15 cellular contexts compared by ENCODE assay signal in genomic region chr18:35501369-35501768, GRCh38.
"Had no signal": no experiment of that assay in that cellular context is flagged by ENCODE, and none has a peak within 500 bp of the region (broad histone marks: within the 10 kb centered on the region; RNA-seq: fewer than 3 reads in every experiment).

No MANE protein-coding gene starts in this region.

- H3K27me3 Mint-ChIP-seq: activated naive CD8-positive, alpha-beta T cell treated with anti-CD3 and anti-CD28 coated beads for 36 hours; stimulated activated naive B cell treated with anti-CD40 and anti-IgM and Interleukin-4, amounts not matched to agents 10 μg/mL and 1 μg/mL and 100 μg/mL, for 72 hours had no signal

- H3K27me3 ChIP-seq: gastroesophageal sphincter, heart left ventricle, right atrium auricular region, thyroid gland had no signal

- H3K9me3 Mint-ChIP-seq: activated naive CD8-positive, alpha-beta T cell treated with anti-CD3 and anti-CD28 coated beads for 36 hours; immature natural killer cell had no signal

- H3K4me3 Mint-ChIP-seq: activated CD8-positive, alpha-beta memory T cell treated with anti-CD3 and anti-CD28 coated beads, Interleukin-2, amount 10 ng/mL, durations not matched to agents 7 days and 5 days; activated naive CD8-positive, alpha-beta T cell treated with anti-CD3 and anti-CD28 coated beads for 36 hours; natural killer cell treated with Interleukin-12 subunit alpha and Interleukin-12 subunit beta and Interleukin-15 and Interleukin-18, amount 100 ng/mL, for 72 hours; stimulated activated naive B cell treated with anti-CD40 and anti-IgM and Interleukin-4, amounts not matched to agents 10 μg/mL and 1 μg/mL and 100 μg/mL, for 72 hours had no signal

- H3K27ac ChIP-seq: gastroesophageal sphincter, heart left ventricle, prostate gland, right atrium auricular region, thyroid gland had no signal

- H3K27ac Mint-ChIP-seq: activated CD8-positive, alpha-beta memory T cell treated with anti-CD3 and anti-CD28 coated beads, Interleukin-2, amount 10 ng/mL, durations not matched to agents 7 days and 5 days; activated naive CD8-positive, alpha-beta T cell treated with anti-CD3 and anti-CD28 coated beads for 36 hours; natural killer cell treated with Interleukin-12 subunit alpha and Interleukin-12 subunit beta and Interleukin-15 and Interleukin-18, amount 100 ng/mL, for 72 hours had no signal

- H3K4me1 ChIP-seq: prostate gland had no signal

- H3K36me3 ChIP-seq: gastroesophageal sphincter, heart left ventricle, prostate gland, right atrium auricular region, thyroid gland had no signal

- ATAC-seq: activated CD8-positive, alpha-beta memory T cell treated with anti-CD3 and anti-CD28 coated beads, Interleukin-2, amount 10 ng/mL, durations not matched to agents 7 days and 5 days; gastroesophageal sphincter; heart left ventricle; natural killer cell treated with Interleukin-12 subunit alpha and Interleukin-12 subunit beta and Interleukin-15 and Interleukin-18, amount 100 ng/mL, for 72 hours; stimulated activated naive B cell treated with anti-CD40 and anti-IgM and Interleukin-4, amounts not matched to agents 10 μg/mL and 1 μg/mL and 100 μg/mL, for 72 hours had no signal

- H3K36me3 Mint-ChIP-seq: activated CD8-positive, alpha-beta memory T cell treated with anti-CD3 and anti-CD28 coated beads, Interleukin-2, amount 10 ng/mL, durations not matched to agents 7 days and 5 days; immature natural killer cell; natural killer cell treated with Interleukin-12 subunit alpha and Interleukin-12 subunit beta and Interleukin-15 and Interleukin-18, amount 100 ng/mL, for 72 hours had no signal

- H3K9me3 ChIP-seq: gastroesophageal sphincter, heart left ventricle, prostate gland, right atrium auricular region, thyroid gland had no signal

- H3K4me3 ChIP-seq: gastroesophageal sphincter, heart left ventricle, prostate gland, right atrium auricular region, thyroid gland had no signal

- DNase-seq: activated CD4-positive, alpha-beta T cell treated with anti-CD3 and anti-CD28 coated beads, Interleukin-2, amount 50 U/mL, for 4 hours; activated CD8-positive, alpha-beta memory T cell treated with anti-CD3 and anti-CD28 coated beads, Interleukin-2, amount 10 ng/mL, durations not matched to agents 7 days and 5 days; activated naive CD8-positive, alpha-beta T cell treated with anti-CD3 and anti-CD28 coated beads for 36 hours; amniotic stem cell; heart left ventricle; immature natural killer cell; mesendoderm; small intestine; stimulated activated CD4-positive, alpha-beta T cell treated with anti-CD3 and anti-CD28 coated beads, Interleukin-4, amount 100 ng/mL, for 4 hours; stimulated activated naive B cell treated with anti-CD40 and anti-IgM and Interleukin-4, amounts not matched to agents 10 μg/mL and 1 μg/mL and 100 μg/mL, for 72 hours; thyroid gland had no signal
